19 cellular contexts compared by ENCODE assay signal in the genomic region with DNA sequence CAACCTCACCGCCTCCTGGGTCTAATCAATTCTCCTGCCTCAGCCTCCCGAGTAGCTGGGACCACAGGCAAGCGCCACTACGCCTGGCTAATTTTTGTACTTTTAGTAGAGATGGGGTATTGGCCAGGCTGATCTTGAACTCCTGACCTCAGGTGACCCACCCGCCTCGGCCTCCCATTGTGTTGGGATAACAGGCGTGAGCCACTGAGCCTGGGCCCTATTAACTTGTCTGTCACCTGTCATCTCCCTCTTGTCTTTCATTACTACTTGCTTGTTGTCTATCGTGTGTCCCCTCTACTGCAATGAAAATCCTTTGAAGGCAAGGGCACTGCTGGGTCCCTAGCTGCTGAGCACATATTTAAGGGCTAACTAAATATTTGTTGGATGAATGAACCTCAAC. TPM values are rescaled to one million over a fixed set of nuclear protein-coding genes. Genes with fewer than 3 reads are reported as not detected.
"Had no signal": no experiment of that assay in that cellular context is flagged by ENCODE, and none has a peak within 500 bp of the region (broad histone marks: within the 10 kb centered on the region; RNA-seq: fewer than 3 reads in every experiment).

No MANE protein-coding gene starts in this region.

- H3K9ac ChIP-seq: neural progenitor cell, parathyroid adenoma had no signal

- H3K27ac ChIP-seq: neural progenitor cell, parathyroid adenoma, right atrium auricular region, sigmoid colon, testis had no signal

- ATAC-seq: stimulated activated naive CD8-positive, alpha-beta T cell treated with anti-CD3 and anti-CD28 coated beads, Interleukin-15, Interleukin-2, amounts not matched to agents 100 U/mL and 50 U/mL, for 24 hours had no signal

- H3K9me3 ChIP-seq: right atrium auricular region, sigmoid colon, testis, tibial artery had no signal

- H3K36me3 Mint-ChIP-seq: immature natural killer cell; memory B cell; mesothelial cell of epicardium; naive thymus-derived CD4-positive, alpha-beta T cell; stimulated activated memory B cell treated with anti-CD40 and anti-IgM and Interleukin-4, amounts not matched to agents 10 μg/mL and 1 μg/mL and 100 μg/mL, for 72 hours; type B pancreatic cell had no signal

- H3K9me3 Mint-ChIP-seq: effector memory CD8-positive, alpha-beta T cell; immature natural killer cell; memory B cell; mesothelial cell of epicardium; nephron; neural progenitor cell; stimulated activated memory B cell treated with anti-CD40 and anti-IgM and Interleukin-4, amounts not matched to agents 10 μg/mL and 1 μg/mL and 100 μg/mL, for 72 hours; type B pancreatic cell had no signal

- H2AFZ ChIP-seq: neural progenitor cell, parathyroid adenoma had no signal

- DNase-seq: cortex of kidney; sigmoid colon; stimulated activated naive CD8-positive, alpha-beta T cell treated with anti-CD3 and anti-CD28 coated beads, Interleukin-15, Interleukin-2, amounts not matched to agents 100 U/mL and 50 U/mL, for 24 hours; testis; tibial artery had no signal

- H3K4me1 Mint-ChIP-seq: immature natural killer cell; memory B cell; naive thymus-derived CD4-positive, alpha-beta T cell had no signal

- H3K27me3 ChIP-seq: neural progenitor cell, right atrium auricular region, sigmoid colon, testis, tibial artery had no signal

- H3K79me2 ChIP-seq: parathyroid adenoma had no signal

- FAIRE-seq: frontal cortex had no signal

- H3K4me3 ChIP-seq: lung, neural progenitor cell, right atrium auricular region, sigmoid colon, testis, tibial artery had no signal

- H3K4me3 Mint-ChIP-seq: effector memory CD8-positive, alpha-beta T cell; immature natural killer cell; memory B cell; mesothelial cell of epicardium; naive thymus-derived CD4-positive, alpha-beta T cell; nephron; neural progenitor cell; stimulated activated memory B cell treated with anti-CD40 and anti-IgM and Interleukin-4, amounts not matched to agents 10 μg/mL and 1 μg/mL and 100 μg/mL, for 72 hours; type B pancreatic cell had no signal

- H3K27ac Mint-ChIP-seq: effector memory CD8-positive, alpha-beta T cell; immature natural killer cell; memory B cell; neural progenitor cell; stimulated activated memory B cell treated with anti-CD40 and anti-IgM and Interleukin-4, amounts not matched to agents 10 μg/mL and 1 μg/mL and 100 μg/mL, for 72 hours had no signal

- H3K36me3 ChIP-seq: neural progenitor cell, right atrium auricular region, sigmoid colon, tibial artery had no signal

- H3K27me3 Mint-ChIP-seq: progenitor cell of endocrine pancreas had no signal

- H3K4me2 ChIP-seq: neural progenitor cell had no signal

RNA-seq across cellular contexts. Expression of gene FBLIM1, which starts 45.5 kb away (rescaled TPM):
- polyA plus RNA-seq: immature natural killer cell had no signal
